In genomic region chr12:39966251-39966650, GRCh38 we compare ENCODE assay signal across 20 cellular contexts.
"Had no signal": no experiment of that assay in that cellular context is flagged by ENCODE, and none has a peak within 500 bp of the region (broad histone marks: within the 10 kb centered on the region; RNA-seq: fewer than 3 reads in every experiment).

No MANE protein-coding gene starts in this region.

- H3K27me3 ChIP-seq: cardiac muscle cell, colonic mucosa, esophagus squamous epithelium, neutrophil, tibial artery, upper lobe of left lung, uterus had no signal

- FAIRE-seq: frontal cortex, kidney had no signal

- H3K4me1 ChIP-seq: colonic mucosa, esophagus squamous epithelium, lower lobe of right lung, upper lobe of left lung, uterus had no signal

- ATAC-seq: lower lobe of right lung; right cardiac atrium; stimulated activated effector memory CD8-positive, alpha-beta T cell treated with anti-CD3 and anti-CD28 coated beads, Interleukin-12 subunit alpha, Interleukin-12 subunit beta, amount 100 ng/mL, for 72 hours; stimulated activated naive CD8-positive, alpha-beta T cell treated with anti-CD3 and anti-CD28 coated beads, Interleukin-15, Interleukin-2, amounts not matched to agents 100 U/mL and 50 U/mL, for 24 hours had no signal

- H3K4me3 ChIP-seq: cardiac muscle cell, colonic mucosa, esophagus squamous epithelium, left ventricle myocardium inferior, lower lobe of right lung, smooth muscle cell, tibial artery, upper lobe of left lung, uterus had no signal

- H3K4me2 ChIP-seq: smooth muscle cell had no signal

- DNase-seq: colonic mucosa; dermis blood vessel endothelial cell; esophagus squamous epithelium; immature natural killer cell; kidney; left ventricle myocardium inferior; lower lobe of right lung; midbrain; right cardiac atrium; stimulated activated CD4-positive, alpha-beta T cell treated with anti-CD3 and anti-CD28 coated beads, Interleukin-2, amount 100 ng/mL, for 48 hours; stimulated activated CD8-positive, alpha-beta memory T cell treated with anti-CD3 and anti-CD28 coated beads, Interleukin-4, amount 100 ng/mL, for 48 hours; stimulated activated naive CD8-positive, alpha-beta T cell treated with anti-CD3 and anti-CD28 coated beads, Interleukin-15, Interleukin-2, amounts not matched to agents 100 U/mL and 50 U/mL, for 24 hours; tibial artery; upper lobe of left lung; uterus had no signal

- H3K27ac ChIP-seq: cardiac muscle cell, colonic mucosa, esophagus squamous epithelium, left ventricle myocardium inferior, lower lobe of right lung, neutrophil, tibial artery, upper lobe of left lung, uterus had no signal

- H3K36me3 ChIP-seq: cardiac muscle cell, colonic mucosa, esophagus squamous epithelium, left ventricle myocardium inferior, lower lobe of right lung, neutrophil, tibial artery, upper lobe of left lung, uterus had no signal

- H3K9me3 ChIP-seq: colonic mucosa, esophagus squamous epithelium, left ventricle myocardium inferior, lower lobe of right lung, neutrophil, tibial artery, upper lobe of left lung, uterus had no signal
